8 cellular contexts compared by ENCODE assay signal in the genomic region with DNA sequence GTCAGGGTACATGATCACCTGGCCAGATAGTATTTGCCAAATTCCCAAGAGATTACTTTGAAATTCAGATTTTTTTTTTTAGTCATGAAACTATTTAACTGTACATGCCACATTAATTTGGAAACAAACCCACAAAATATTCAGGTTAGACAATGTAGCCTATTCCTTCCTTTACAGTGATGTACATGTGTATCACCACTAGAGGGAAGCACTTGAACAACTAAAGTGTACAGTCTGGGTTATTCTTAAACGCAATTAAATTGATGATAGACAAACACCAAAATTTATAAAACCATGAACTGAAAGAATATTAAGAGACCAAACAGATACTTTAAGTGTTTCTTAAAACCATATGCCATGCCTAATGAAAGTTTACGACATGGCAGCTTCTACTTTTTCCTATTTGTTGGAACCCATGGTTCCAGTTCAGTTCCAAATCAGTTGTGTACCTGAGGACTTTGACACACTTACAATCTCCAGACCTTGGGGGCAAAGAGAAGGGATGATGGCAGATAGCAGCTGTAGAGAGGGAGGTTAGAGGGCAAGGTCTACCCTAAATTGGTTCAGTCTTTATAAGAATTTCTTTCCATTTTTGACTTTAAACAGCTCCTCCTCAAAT. TPM values are rescaled to one million over a fixed set of nuclear protein-coding genes. Genes with fewer than 3 reads are reported as not detected.
DNase-seq lines count a peak whose midpoint lies in the region; ATAC-seq, FAIRE-seq and TF ChIP-seq lines count a peak whose summit lies in the region.

No MANE protein-coding gene starts in this region.

- no peaks in the 10 kb centered on the region for H3K79me2 ChIP-seq in DND-41 (ENCODE audit: insufficient read depth, low read length)

- H4K20me1 ChIP-seq in DND-41 (ENCODE audit: insufficient read depth, low read length): no peaks in the 10 kb centered on the region

- peak; percentile 82 for TF ChIP-seq CTCF in DND-41 (IDR thresholded peaks at IDR 0.05; ENCODE audit: borderline replicate concordance, extremely low read depth, low read length, poor library complexity, severe bottlenecking)
- peak; percentile 46 for TF ChIP-seq CTCF in bronchial epithelial cell (IDR thresholded peaks at IDR 0.05; ENCODE audit: insufficient read depth, low read length, severe bottlenecking)
- peak; percentile 50 to 75 (median 70) for TF ChIP-seq CTCF in upper lobe of left lung (IDR thresholded peaks at IDR 0.05)

- 21 to 35% methylated on average over 2 of the region's 2 CpGs for WGBS in upper lobe of left lung, 2 donors

- H3K27ac ChIP-seq in DND-41 (ENCODE audit: low read length) (no peak overlapping the region), upper lobe of left lung (no peak overlapping the region)

- H3K36me3 ChIP-seq in DND-41 (ENCODE audit: insufficient read depth, low read length) (no peaks in the 10 kb centered on the region), bronchial epithelial cell (ENCODE audit: control insufficient read depth, insufficient read depth, low read length) (no peaks in the 10 kb centered on the region), upper lobe of left lung (no peaks in the 10 kb centered on the region)

- no peaks in the 10 kb centered on the region for H3K4me1 ChIP-seq in DND-41 (ENCODE audit: insufficient read depth, low read length)
- H3K4me1 ChIP-seq in upper lobe of left lung: no peaks in the 10 kb centered on the region

- intact Hi-C loops in left colon (cut with DNase I, micrococcal nuclease): loop anchor here in 1 of 2 donors (5.0 kb wide), 1 partner anchor 575 kb away; no protein-coding TSS in a partner anchor

- no peak overlapping the region for H2AFZ ChIP-seq in DND-41 (ENCODE audit: low read depth, low read length)

- DNase-seq in DND-41 (no peak), NCI-H748 (lab: John Stamatoyannopoulos, UW; ENCODE audit: unreplicated experiment) (peak; percentile 54), bronchial epithelial cell (ENCODE audit: low read depth) (peak; percentile 47), left colon (no peak), upper lobe of left lung (no peak), 8988T (no peak)

- H3K9ac ChIP-seq in DND-41 (ENCODE audit: low read depth, low read length): no peak overlapping the region

- TF ChIP-seq EP300 in upper lobe of left lung (IDR thresholded peaks at IDR 0.05): no peak

- H3K4me3 ChIP-seq in DND-41 (ENCODE audit: low read depth in 1 of 2, low read length in 2 of 2): no peak overlapping the region
- no peak overlapping the region for H3K4me3 ChIP-seq in bronchial epithelial cell (ENCODE audit: low read depth, low read length)
- no peak overlapping the region for H3K4me3 ChIP-seq in upper lobe of left lung

- H3K4me2 ChIP-seq in DND-41 (ENCODE audit: insufficient read depth, low read length): no peak overlapping the region

- no peak for FAIRE-seq in bronchial epithelial cell (lab: Jason Lieb, UNC)

- H3K27me3 ChIP-seq in DND-41 (ENCODE audit: insufficient read depth, low read length, poor library complexity) (peaks cover 2% of the 10 kb centered on the region), bronchial epithelial cell (ENCODE audit: control insufficient read depth, insufficient read depth, low read length) (no peaks in the 10 kb centered on the region), upper lobe of left lung (no peaks in the 10 kb centered on the region)

- H3K9me3 ChIP-seq in DND-41 (ENCODE audit: insufficient read depth, low read length, severe bottlenecking): no peaks in the 10 kb centered on the region
- H3K9me3 ChIP-seq in upper lobe of left lung: no peaks in the 10 kb centered on the region

- no peak for TF ChIP-seq POLR2A in upper lobe of left lung (IDR thresholded peaks at IDR 0.05)

- ATAC-seq in DND-41 (ENCODE audit: insufficient read depth, low read depth) (peak; percentile 86), GM19438 (IDR thresholded peaks at IDR 0.05; ENCODE audit: low read depth, unreplicated experiment) (peak; percentile 83), HG03280 (IDR thresholded peaks at IDR 0.05; ENCODE audit: unreplicated experiment) (peak; percentile 80), left colon (peak; percentile 64), upper lobe of left lung (ENCODE audit: low FRiP score in 2 of 2) (peak; percentile 79 to 90)

RNA-seq across cellular contexts. Expression of gene TNFSF13B, which starts 52.8 kb away (rescaled TPM):
- total RNA-seq in bronchial epithelial cell (0.79 and 1.7 TPM in 2 replicates), left colon (1 to 10 TPM; 1.4 to 3.6 TPM), upper lobe of left lung (10 to 100 TPM; 14.0 to 34.6 (median 19.7) TPM)

Comparison
In these comparisons a context has a peak if more than half of its experiments do, and no peak if none do; other contexts are left out.
1. DNase-seq: peak in NCI-H748 (single experiment) and bronchial epithelial cell (single experiment); none in DND-41 (single experiment), left colon (0 of 2), upper lobe of left lung (0 of 2) and 8988T (single experiment).
2. Peak in every context shown above with its lines, with median percentiles within 50 percentile points of each other: ATAC-seq and CTCF ChIP-seq.